Comparison of ENCODE assay signal across 22 cellular contexts in genomic region chr21:34736116-34736870, GRCh38.
DNase-seq lines count a peak whose midpoint lies in the region; ATAC-seq and TF ChIP-seq lines count a peak whose summit lies in the region.
"Had no signal": no experiment of that assay in that cellular context is flagged by ENCODE, and none has a peak within 500 bp of the region (broad histone marks: within the 10 kb centered on the region; RNA-seq: fewer than 3 reads in every experiment).

No MANE protein-coding gene starts in this region.

- POLR2A ChIA-PET in IMR-90 (lab: Charles Lee; ENCODE audit: unreplicated experiment), result no interaction called here

- no peak overlapping the region for H3K23ac ChIP-seq in IMR-90 (ENCODE audit: low read depth, low read length)
- H3K23ac ChIP-seq in mesendoderm (ENCODE audit: low read length), result no peak overlapping the region

- no peak overlapping the region for H2AK9ac ChIP-seq in IMR-90 (replicated peaks; ENCODE audit: low read depth, low read length, poor library complexity)

- H4K5ac ChIP-seq in IMR-90 (ENCODE audit: low read depth, low read length), result no peak overlapping the region
- H4K5ac ChIP-seq in mesendoderm (ENCODE audit: low read length), result no peak overlapping the region

- H2BK15ac ChIP-seq in IMR-90 (ENCODE audit: low read depth, low read length), result no peak overlapping the region
- H2BK15ac ChIP-seq in mesendoderm (replicated peaks; ENCODE audit: low read depth), result no peak overlapping the region

- H4K8ac ChIP-seq in IMR-90 (ENCODE audit: low read depth in 2 of 2, low read length in 2 of 2) (no peak overlapping the region), mesendoderm (ENCODE audit: low read depth, low read length) (no peak overlapping the region)

- H4K20me1 ChIP-seq in IMR-90 (ENCODE audit: insufficient read depth, low read length), result no peaks in the 10 kb centered on the region

- H3K4me3 ChIP-seq in IMR-90 (ENCODE audit: insufficient read depth, low read depth, low read length) (no peak overlapping the region), brain microvascular endothelial cell (ENCODE audit: low read depth, low read length) (no peak overlapping the region), mesendoderm (ENCODE audit: low read length) (no peak overlapping the region)
- H3K4me3 ChIP-seq: skin epidermis, uterus had no signal

- H3K36me3 ChIP-seq in IMR-90 (ENCODE audit: control insufficient read depth, insufficient read depth, low read length) (no peaks in the 10 kb centered on the region), brain microvascular endothelial cell (replicated peaks) (no peaks in the 10 kb centered on the region), mesendoderm (ENCODE audit: control insufficient read depth, insufficient read depth, low read length) (no peaks in the 10 kb centered on the region)
- H3K36me3 ChIP-seq: uterus had no signal

- ATAC-seq in IMR-90 (ENCODE audit: low read depth), result peak; percentile 17; the same call in 1 of the 2 replicates
- ATAC-seq in GM21423 (IDR thresholded peaks at IDR 0.05; ENCODE audit: unreplicated experiment), result no peak
- ATAC-seq: CD8-positive, alpha-beta T cell; foreskin keratinocyte; naive thymus-derived CD4-positive, alpha-beta T cell; Right ventricle myocardium inferior had no signal

- TF ChIP-seq POLR2A in IMR-90 (IDR thresholded peaks at IDR 0.05; ENCODE audit: low read depth, low read length), result no peak

- no peak overlapping the region for H2BK20ac ChIP-seq in IMR-90 (ENCODE audit: low read depth, low read length)

- no peak overlapping the region for H2AK5ac ChIP-seq in IMR-90 (ENCODE audit: low read depth, low read length)
- no peak overlapping the region for H2AK5ac ChIP-seq in mesendoderm (ENCODE audit: low read length)

- in situ Hi-C loops in IMR-90 (cut with MboI; ENCODE audit: low sequenced_read_pairs) (loop anchor here (25.0 kb wide), 2 partner anchors 676 to 1201 kb away; no protein-coding TSS in a partner anchor), brain microvascular endothelial cell (cut with HindIII; ENCODE audit: low pct_ligation_motif_present, low sequenced_read_pairs) (no loop called here)

- no peaks in the 10 kb centered on the region for H3K9me3 ChIP-seq in IMR-90 (ENCODE audit: control insufficient read depth, insufficient read depth, low read length)
- H3K9me3 ChIP-seq: uterus had no signal

- H3K4me1 Mint-ChIP-seq in osteocyte (ENCODE audit: unreplicated experiment), result peaks cover 27% of the 10 kb centered on the region
- H3K4me1 Mint-ChIP-seq: naive thymus-derived CD4-positive, alpha-beta T cell had no signal

- H3K79me1 ChIP-seq in IMR-90 (ENCODE audit: low read depth in 1 of 2, low read length in 2 of 2) (no peaks in the 10 kb centered on the region), mesendoderm (ENCODE audit: low read length) (no peaks in the 10 kb centered on the region)

- H3K27me3 ChIP-seq in IMR-90 (ENCODE audit: control insufficient read depth, insufficient read depth, low read length), result peaks cover 11% of the 10 kb centered on the region
- no peaks in the 10 kb centered on the region for H3K27me3 ChIP-seq in brain microvascular endothelial cell (replicated peaks)
- H3K27me3 ChIP-seq in mesendoderm (ENCODE audit: insufficient read depth, low read length, poor library complexity), result no peaks in the 10 kb centered on the region
- H3K27me3 ChIP-seq: foreskin keratinocyte, uterus had no signal

- CTCF ChIA-PET in IMR-90 (lab: Yijun Ruan, JAX), result interaction anchor here (0.6 to 1.1 kb wide), 2 partner anchors 9 to 118 kb away, joined by 4 to 5 read pairs; no protein-coding TSS in a partner anchor

- intact Hi-C loops in IMR-90 (cut with micrococcal nuclease), result no loop called here

- H2BK120ac ChIP-seq in IMR-90 (ENCODE audit: low read depth, low read length), result no peak overlapping the region
- H2BK120ac ChIP-seq in mesendoderm (ENCODE audit: low read depth, low read length), result no peak overlapping the region

- no peak overlapping the region for H3K56ac ChIP-seq in IMR-90 (ENCODE audit: extremely low read depth, insufficient read depth, low read length)
- no peak overlapping the region for H3K56ac ChIP-seq in mesendoderm (ENCODE audit: low read length)

- H3K36me3 Mint-ChIP-seq in osteocyte (ENCODE audit: unreplicated experiment), result no peaks in the 10 kb centered on the region
- H3K36me3 Mint-ChIP-seq: CD8-positive, alpha-beta T cell; naive thymus-derived CD4-positive, alpha-beta T cell had no signal

- H3K79me2 ChIP-seq in mesendoderm (ENCODE audit: control insufficient read depth, insufficient read depth, low read length), result no peaks in the 10 kb centered on the region

- H3K27ac Mint-ChIP-seq in osteocyte (ENCODE audit: unreplicated experiment), result peak overlapping the region; percentile 24
- H3K27ac Mint-ChIP-seq: CD8-positive, alpha-beta T cell had no signal

- BruUV-seq in IMR-90 (replicated peaks; lab: Mats Ljungman, UMichigan), result no TSS peak

- no peak overlapping the region for H2AFZ ChIP-seq in IMR-90 (replicated peaks; ENCODE audit: low read length, poor library complexity)

- H3K4ac ChIP-seq in IMR-90 (ENCODE audit: low read depth, low read length) (no peak overlapping the region), mesendoderm (ENCODE audit: low read depth, low read length) (no peak overlapping the region)

- H4K91ac ChIP-seq in IMR-90 (ENCODE audit: insufficient read depth, low read depth, low read length), result no peak overlapping the region

- 88% methylated on average over 2 of the region's 6 CpGs; no CpG with 5 or more reads in 1 of the 2 experiments for WGBS in IMR-90 (ENCODE audit: extremely low coverage in 2 of 2, insufficient read length in 1 of 2), 2 experiments
- WGBS in mesendoderm (ENCODE audit: extremely low coverage, insufficient coverage, low lambda C conversion rate), result no CpG with 5 or more reads among the region's 6 CpGs

- dilution Hi-C loops in IMR-90 (cut with HindIII; ENCODE audit: low sequenced_read_pairs, unreplicated experiment), result no loop called here

- H3K4me1 ChIP-seq in IMR-90 (ENCODE audit: control insufficient read depth, insufficient read depth, low read length), result peaks cover 2% of the 10 kb centered on the region; the same call in 1 of the 2 replicates
- H3K4me1 ChIP-seq in mesendoderm (ENCODE audit: control insufficient read depth, low read depth, low read length), result no peaks in the 10 kb centered on the region
- H3K4me1 ChIP-seq: uterus had no signal

- H2BK5ac ChIP-seq in IMR-90 (ENCODE audit: low read depth, low read length, poor library complexity, severe bottlenecking) (no peak overlapping the region), mesendoderm (ENCODE audit: low read length) (no peak overlapping the region)

- no peak overlapping the region for H3K4me3 Mint-ChIP-seq in osteocyte (ENCODE audit: unreplicated experiment)
- H3K4me3 Mint-ChIP-seq: CD8-positive, alpha-beta T cell; naive thymus-derived CD4-positive, alpha-beta T cell had no signal

- H3K18ac ChIP-seq in IMR-90 (ENCODE audit: low read depth, low read length) (no peak overlapping the region), mesendoderm (ENCODE audit: low read length) (no peak overlapping the region)

- DNase-seq in AG08395 (ENCODE audit: low spot score), result peak; percentile 63
- peak; percentile 44 for DNase-seq in IMR-90
- peak; percentile 24 for DNase-seq in brain microvascular endothelial cell
- no peak for DNase-seq in osteocyte (ENCODE audit: extremely low spot score, unreplicated experiment)
- DNase-seq in mesendoderm, result no peak
- DNase-seq in GM19238 (ENCODE audit: insufficient read length, low spot score), result no peak
- no peak for DNase-seq in activated gamma-delta T cell treated with Interleukin-2 at 50 U/mL for 16 hours
- DNase-seq: ACHN; activated CD4-positive, alpha-beta T cell treated with anti-CD3 and anti-CD28 coated beads, Interleukin-2, amount 50 U/mL, for 1 hour; activated naive CD4-positive, alpha-beta T cell treated with Interleukin-2 at 50 U/mL for 16 hours; anterior cingulate cortex; CD8-positive, alpha-beta T cell; foreskin keratinocyte; hypothalamus; kidney; naive thymus-derived CD4-positive, alpha-beta T cell; NCI-H1105; NCI-H524 treated with DMSO at 0.1 percent for 48 hours; uterus had no signal

- TF ChIP-seq CTCF in IMR-90 (conservative IDR thresholded peaks at IDR 0.05; ENCODE audit: low read depth, low read length) (no peak), brain microvascular endothelial cell (IDR thresholded peaks at IDR 0.05; ENCODE audit: low read depth, low read length, missing control alignments) (no peak), osteocyte (IDR thresholded peaks at IDR 0.05) (no peak)

- no peak overlapping the region for H3K14ac ChIP-seq in IMR-90 (replicated peaks; ENCODE audit: low read depth, low read length)

- H3K9me3 Mint-ChIP-seq in osteocyte (ENCODE audit: unreplicated experiment), result peaks cover 7% of the 10 kb centered on the region
- H3K9me3 Mint-ChIP-seq: CD8-positive, alpha-beta T cell had no signal

- no peak overlapping the region for H3K9ac ChIP-seq in IMR-90 (ENCODE audit: low read depth, low read length)
- H3K9ac ChIP-seq in mesendoderm (ENCODE audit: low read length), result no peak overlapping the region

- peaks cover 4% of the 10 kb centered on the region for H3K27me3 Mint-ChIP-seq in osteocyte (ENCODE audit: unreplicated experiment)

- H3K9me1 ChIP-seq in IMR-90 (ENCODE audit: insufficient read depth, low read length), result no peaks in the 10 kb centered on the region

- no peak overlapping the region for H3K27ac ChIP-seq in IMR-90 (ENCODE audit: insufficient read depth, low read length)
- no peak overlapping the region for H3K27ac ChIP-seq in brain microvascular endothelial cell
- no peak overlapping the region for H3K27ac ChIP-seq in mesendoderm (ENCODE audit: low read depth, low read length)
- H3K27ac ChIP-seq: foreskin keratinocyte, uterus had no signal

- no peak for TF ChIP-seq RAD21 in IMR-90 (IDR thresholded peaks at IDR 0.05; ENCODE audit: low read length)

- H3K4me2 ChIP-seq in IMR-90 (ENCODE audit: low read depth, low read length) (no peak overlapping the region), mesendoderm (ENCODE audit: low read length) (no peak overlapping the region)

TF ChIP-seq in IMR-90, 13 proteins besides CTCF, POLR2A, EP300 and RAD21 (continues in another document):
- TF ChIP-seq ELK1 (IDR thresholded peaks at IDR 0.05; ENCODE audit: borderline replicate concordance, low read depth, low read length) (no peak), CEBPB (IDR thresholded peaks at IDR 0.05; ENCODE audit: low read depth, low read length) (peak; percentile 60), SMC3 (IDR thresholded peaks at IDR 0.05; ENCODE audit: low read depth, low read length) (no peak), RCOR1 (IDR thresholded peaks at IDR 0.05; ENCODE audit: insufficient replicate concordance, low read length) (no peak), FOS (IDR thresholded peaks at IDR 0.05; ENCODE audit: low read depth, low read length) (no peak), RFX5 (IDR thresholded peaks at IDR 0.05; ENCODE audit: low read depth, low read length) (no peak)

Comparison
In these comparisons a context has a peak if more than half of its experiments do, and no peak if none do; other contexts are left out.
1. DNase-seq: peak in AG08395 (single experiment), IMR-90 (single experiment) and brain microvascular endothelial cell (single experiment); none in osteocyte (single experiment), mesendoderm (single experiment), GM19238 (single experiment) and activated gamma-delta T cell treated with Interleukin-2 at 50 U/mL for 16 hours (single experiment).